27 cellular contexts compared by ENCODE assay signal in the genomic region with DNA sequence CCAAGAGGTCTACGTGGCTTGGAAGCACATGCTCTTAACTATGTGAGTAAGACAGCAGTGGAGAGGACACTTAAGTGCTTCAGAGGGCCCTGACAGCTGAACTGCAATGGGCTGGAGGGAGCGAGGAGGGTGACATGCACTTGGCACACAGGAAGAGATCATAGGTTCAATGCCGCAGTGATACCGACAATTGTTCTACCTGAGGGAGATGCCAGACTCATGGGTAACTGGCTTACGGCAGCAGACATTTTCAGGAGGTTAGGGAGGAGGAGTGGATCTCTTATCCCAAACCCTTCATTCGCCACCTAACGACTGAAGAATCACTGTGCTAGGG.
"Had no signal": no experiment of that assay in that cellular context is flagged by ENCODE, and none has a peak within 500 bp of the region (broad histone marks: within the 10 kb centered on the region; RNA-seq: fewer than 3 reads in every experiment).

No MANE protein-coding gene starts in this region.

- H3K4me1 ChIP-seq: adrenal gland, breast epithelium, pancreas, psoas muscle, right atrium auricular region had no signal

- H3K36me3 ChIP-seq: adrenal gland, breast epithelium, esophagus squamous epithelium, pancreas, right atrium auricular region, tibial nerve had no signal

- ATAC-seq: left ventricle myocardium superior, pancreas, psoas muscle, WTC11 had no signal

- H3K27ac ChIP-seq: adrenal gland, breast epithelium, dorsolateral prefrontal cortex, esophagus squamous epithelium, pancreas, psoas muscle, right atrium auricular region had no signal

- DNase-seq: activated CD8-positive, alpha-beta memory T cell treated with anti-CD3 and anti-CD28 coated beads for 24 hours; activated CD8-positive, alpha-beta memory T cell treated with anti-CD3 and anti-CD28 coated beads, Interleukin-2, amount 50 U/mL, for 4 hours; activated naive CD4-positive, alpha-beta T cell; activated T-cell treated with anti-CD3 and anti-CD28 coated beads, Interleukin-2, amount 50 U/mL, for 24 hours; adrenal gland; dorsolateral prefrontal cortex; endodermal cell; esophagus squamous epithelium; hippocampal formation; left ventricle myocardium superior; mammary epithelial cell; nephron progenitor cell; pancreas; psoas muscle; stimulated activated CD4-positive, alpha-beta T cell treated with anti-CD3 and anti-CD28 coated beads, Interleukin-12 subunit alpha, Interleukin-12 subunit beta, amount 100 ng/mL, for 4 hours; stimulated activated CD4-positive, alpha-beta T cell treated with anti-CD3 and anti-CD28 coated beads, Interleukin-4, amount 100 ng/mL, for 4 hours; T1000 had no signal

- H3K36me3 Mint-ChIP-seq: activated naive CD8-positive, alpha-beta T cell; mesothelial cell of epicardium; WTC11 had no signal

- H3K27me3 ChIP-seq: adrenal gland, breast epithelium, right atrium auricular region, tibial nerve had no signal

- H3K9me3 ChIP-seq: adrenal gland, breast epithelium, esophagus squamous epithelium, pancreas, psoas muscle, right atrium auricular region, tibial nerve had no signal

- H3K4me3 Mint-ChIP-seq: activated naive CD8-positive, alpha-beta T cell; activated T-cell treated with anti-CD3 and anti-CD28 coated beads, Interleukin-2, amount 50 U/mL, for 24 hours; central memory CD8-positive, alpha-beta T cell; endodermal cell; mesothelial cell of epicardium; nephron progenitor cell; stimulated activated naive CD8-positive, alpha-beta T cell treated with anti-CD3 and anti-CD28 coated beads, Interleukin-15, Interleukin-2, amounts not matched to agents 100 ng/mL and 50 ng/mL, for 24 hours; T-helper 1 cell treated with Interleukin-12 subunit alpha and Interleukin-12 subunit beta and Interleukin-4 antibody, amounts not matched to agents 30 μg/mL and 1 μg/mL, for 36 hours; WTC11 had no signal

- H3K4me3 ChIP-seq: adrenal gland, breast epithelium, dorsolateral prefrontal cortex, esophagus squamous epithelium, pancreas, psoas muscle, right atrium auricular region, tibial nerve had no signal

- H3K4me1 Mint-ChIP-seq: central memory CD8-positive, alpha-beta T cell had no signal

- H3K9me3 Mint-ChIP-seq: activated T-cell treated with anti-CD3 and anti-CD28 coated beads, Interleukin-2, amount 50 U/mL, for 24 hours; activated T-helper 2 cell treated with anti-CD3 and anti-CD28 coated beads, Interferon-gamma antibody, Interleukin-2, Interleukin-4, amounts not matched to agents 10 μg/mL and 5 μg/mL and 100 μg/mL, durations not matched to agents 14 hours and 24 hours and 36 hours; central memory CD8-positive, alpha-beta T cell; endodermal cell; mesothelial cell of epicardium; nephron progenitor cell; stimulated activated naive CD8-positive, alpha-beta T cell treated with anti-CD3 and anti-CD28 coated beads, Interleukin-15, Interleukin-2, amounts not matched to agents 100 ng/mL and 50 ng/mL, for 24 hours; T-helper 1 cell treated with Interleukin-12 subunit alpha and Interleukin-12 subunit beta and Interleukin-4 antibody, amounts not matched to agents 30 μg/mL and 1 μg/mL, for 36 hours; WTC11 had no signal

- H3K27ac Mint-ChIP-seq: activated naive CD8-positive, alpha-beta T cell; activated T-cell treated with anti-CD3 and anti-CD28 coated beads, Interleukin-2, amount 50 U/mL, for 24 hours; activated T-helper 2 cell treated with anti-CD3 and anti-CD28 coated beads, Interferon-gamma antibody, Interleukin-2, Interleukin-4, amounts not matched to agents 10 μg/mL and 5 μg/mL and 100 μg/mL, durations not matched to agents 14 hours and 24 hours and 36 hours; endodermal cell; mesothelial cell of epicardium; nephron progenitor cell; stimulated activated naive CD8-positive, alpha-beta T cell treated with anti-CD3 and anti-CD28 coated beads, Interleukin-15, Interleukin-2, amounts not matched to agents 100 ng/mL and 50 ng/mL, for 24 hours; T-helper 1 cell treated with Interleukin-12 subunit alpha and Interleukin-12 subunit beta and Interleukin-4 antibody, amounts not matched to agents 30 μg/mL and 1 μg/mL, for 36 hours; WTC11 had no signal
